1 cellular context compared by ENCODE assay signal in the genomic region with DNA sequence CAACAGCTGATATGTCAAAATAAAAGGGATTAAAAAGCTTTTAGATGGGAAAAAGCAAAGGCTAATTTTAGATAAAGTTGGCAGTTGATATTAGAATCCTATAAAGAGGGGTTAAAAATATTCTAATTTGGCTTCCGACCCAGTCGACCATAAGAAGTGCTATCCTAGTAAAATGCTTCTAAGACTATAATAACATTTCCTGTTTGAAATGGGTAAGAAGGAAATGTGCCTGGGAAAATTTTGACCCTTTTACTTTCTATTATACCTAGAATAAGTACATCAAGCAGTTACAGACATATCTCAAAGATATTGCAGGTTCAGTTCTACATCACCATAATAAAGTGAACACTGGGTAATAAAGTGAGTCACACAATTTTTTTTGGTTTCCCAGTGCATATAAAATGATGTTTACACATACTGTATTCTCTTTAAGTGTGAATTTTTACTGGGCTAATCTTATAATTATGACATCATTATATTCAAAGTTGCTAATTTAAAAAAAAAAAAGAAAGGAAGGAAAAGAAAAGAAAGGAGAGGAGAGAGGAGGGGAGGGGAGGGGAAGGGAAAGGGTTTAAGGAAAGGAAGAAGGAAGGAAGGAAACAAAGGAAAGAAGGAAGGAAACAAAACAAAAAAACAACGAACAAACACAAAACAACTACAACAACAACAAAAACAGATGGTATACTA.
TF ChIP-seq lines count a peak whose summit lies in the region.

No MANE protein-coding gene starts in this region.

TF ChIP-seq in GM23338, 12 proteins besides CTCF, POLR2A, EP300 and RAD21 (continued from another document):
- TF ChIP-seq, protein P1, sequence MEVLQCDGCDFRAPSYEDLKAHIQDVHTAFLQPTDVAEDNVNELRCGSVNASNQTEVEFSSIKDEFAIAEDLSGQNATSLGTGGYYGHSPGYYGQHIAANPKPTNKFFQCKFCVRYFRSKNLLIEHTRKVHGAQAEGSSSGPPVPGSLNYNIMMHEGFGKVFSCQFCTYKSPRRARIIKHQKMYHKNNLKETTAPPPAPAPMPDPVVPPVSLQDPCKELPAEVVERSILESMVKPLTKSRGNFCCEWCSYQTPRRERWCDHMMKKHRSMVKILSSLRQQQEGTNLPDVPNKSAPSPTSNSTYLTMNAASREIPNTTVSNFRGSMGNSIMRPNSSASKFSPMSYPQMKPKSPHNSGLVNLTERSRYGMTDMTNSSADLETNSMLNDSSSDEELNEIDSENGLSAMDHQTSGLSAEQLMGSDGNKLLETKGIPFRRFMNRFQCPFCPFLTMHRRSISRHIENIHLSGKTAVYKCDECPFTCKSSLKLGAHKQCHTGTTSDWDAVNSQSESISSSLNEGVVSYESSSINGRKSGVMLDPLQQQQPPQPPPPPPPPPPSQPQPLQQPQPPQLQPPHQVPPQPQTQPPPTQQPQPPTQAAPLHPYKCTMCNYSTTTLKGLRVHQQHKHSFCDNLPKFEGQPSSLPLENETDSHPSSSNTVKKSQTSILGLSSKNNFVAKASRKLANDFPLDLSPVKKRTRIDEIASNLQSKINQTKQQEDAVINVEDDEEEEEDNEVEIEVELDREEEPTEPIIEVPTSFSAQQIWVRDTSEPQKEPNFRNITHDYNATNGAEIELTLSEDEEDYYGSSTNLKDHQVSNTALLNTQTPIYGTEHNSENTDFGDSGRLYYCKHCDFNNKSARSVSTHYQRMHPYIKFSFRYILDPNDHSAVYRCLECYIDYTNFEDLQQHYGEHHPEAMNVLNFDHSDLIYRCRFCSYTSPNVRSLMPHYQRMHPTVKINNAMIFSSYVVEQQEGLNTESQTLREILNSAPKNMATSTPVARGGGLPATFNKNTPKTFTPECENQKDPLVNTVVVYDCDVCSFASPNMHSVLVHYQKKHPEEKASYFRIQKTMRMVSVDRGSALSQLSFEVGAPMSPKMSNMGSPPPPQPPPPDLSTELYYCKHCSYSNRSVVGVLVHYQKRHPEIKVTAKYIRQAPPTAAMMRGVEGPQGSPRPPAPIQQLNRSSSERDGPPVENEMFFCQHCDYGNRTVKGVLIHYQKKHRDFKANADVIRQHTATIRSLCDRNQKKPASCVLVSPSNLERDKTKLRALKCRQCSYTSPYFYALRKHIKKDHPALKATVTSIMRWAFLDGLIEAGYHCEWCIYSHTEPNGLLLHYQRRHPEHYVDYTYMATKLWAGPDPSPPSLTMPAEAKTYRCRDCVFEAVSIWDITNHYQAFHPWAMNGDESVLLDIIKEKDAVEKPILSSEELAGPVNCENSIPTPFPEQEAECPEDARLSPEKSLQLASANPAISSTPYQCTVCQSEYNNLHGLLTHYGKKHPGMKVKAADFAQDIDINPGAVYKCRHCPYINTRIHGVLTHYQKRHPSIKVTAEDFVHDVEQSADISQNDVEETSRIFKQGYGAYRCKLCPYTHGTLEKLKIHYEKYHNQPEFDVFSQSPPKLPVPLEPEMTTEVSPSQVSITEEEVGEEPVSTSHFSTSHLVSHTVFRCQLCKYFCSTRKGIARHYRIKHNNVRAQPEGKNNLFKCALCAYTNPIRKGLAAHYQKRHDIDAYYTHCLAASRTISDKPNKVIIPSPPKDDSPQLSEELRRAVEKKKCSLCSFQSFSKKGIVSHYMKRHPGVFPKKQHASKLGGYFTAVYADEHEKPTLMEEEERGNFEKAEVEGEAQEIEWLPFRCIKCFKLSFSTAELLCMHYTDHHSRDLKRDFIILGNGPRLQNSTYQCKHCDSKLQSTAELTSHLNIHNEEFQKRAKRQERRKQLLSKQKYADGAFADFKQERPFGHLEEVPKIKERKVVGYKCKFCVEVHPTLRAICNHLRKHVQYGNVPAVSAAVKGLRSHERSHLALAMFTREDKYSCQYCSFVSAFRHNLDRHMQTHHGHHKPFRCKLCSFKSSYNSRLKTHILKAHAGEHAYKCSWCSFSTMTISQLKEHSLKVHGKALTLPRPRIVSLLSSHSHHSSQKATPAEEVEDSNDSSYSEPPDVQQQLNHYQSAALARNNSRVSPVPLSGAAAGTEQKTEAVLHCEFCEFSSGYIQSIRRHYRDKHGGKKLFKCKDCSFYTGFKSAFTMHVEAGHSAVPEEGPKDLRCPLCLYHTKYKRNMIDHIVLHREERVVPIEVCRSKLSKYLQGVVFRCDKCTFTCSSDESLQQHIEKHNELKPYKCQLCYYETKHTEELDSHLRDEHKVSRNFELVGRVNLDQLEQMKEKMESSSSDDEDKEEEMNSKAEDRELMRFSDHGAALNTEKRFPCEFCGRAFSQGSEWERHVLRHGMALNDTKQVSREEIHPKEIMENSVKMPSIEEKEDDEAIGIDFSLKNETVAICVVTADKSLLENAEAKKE (CRISPR knock-in tag; IDR thresholded peaks at IDR 0.05): no peak
- no peak for TF ChIP-seq STAT1 (IDR thresholded peaks at IDR 0.05; ENCODE audit: unreplicated experiment)
